19 cellular contexts compared by ENCODE assay signal in the genomic region with DNA sequence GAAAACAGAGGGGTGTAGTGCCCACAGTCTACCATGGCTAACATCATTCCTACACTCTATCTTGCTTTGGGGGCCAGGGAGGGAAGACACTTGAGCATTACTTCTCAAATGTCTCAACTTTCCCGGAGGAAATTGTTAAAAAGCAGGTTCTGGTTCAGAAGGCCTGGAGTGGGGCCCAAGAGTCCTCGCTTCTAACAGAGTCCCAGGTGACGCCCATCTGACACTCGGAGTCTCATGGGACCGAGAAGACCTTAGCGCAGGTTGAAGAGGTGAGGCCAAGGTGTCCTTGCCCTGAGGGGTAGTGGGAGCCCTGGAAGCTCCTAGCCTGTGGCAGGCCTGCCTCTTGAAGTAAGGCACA. TPM values are rescaled to one million over a fixed set of nuclear protein-coding genes. Genes with fewer than 3 reads are reported as not detected.
A peak's percentile ranks its signal among the peaks of the same experiment; 100 is the strongest.
DNase-seq lines count a peak whose midpoint lies in the region; ATAC-seq, FAIRE-seq and TF ChIP-seq lines count a peak whose summit lies in the region.
"Had no signal": no experiment of that assay in that cellular context is flagged by ENCODE, and none has a peak within 500 bp of the region (broad histone marks: within the 10 kb centered on the region; RNA-seq: fewer than 3 reads in every experiment).

No MANE protein-coding gene starts in this region.

- FAIRE-seq in kidney (lab: Jason Lieb, UNC): no peak
- FAIRE-seq: HTR-8/SVneo had no signal

- H3K4me1 Mint-ChIP-seq in CD4-positive, alpha-beta memory T cell: peaks cover 29 to 57% (median 45%) of the 10 kb centered on the region in 4 donors
- peaks cover 47% of the 10 kb centered on the region for H3K4me1 Mint-ChIP-seq in dendritic cell treated with granulocyte-macrophage colony-stimulating factor and Interleukin-4, amounts not matched to agents 40 ng/mL and 50 ng/mL, for 4 days (ENCODE audit: low read depth)
- H3K4me1 Mint-ChIP-seq in nephron: peaks cover 17% of the 10 kb centered on the region

- TF ChIP-seq CTCF in nephron (IDR thresholded peaks at IDR 0.05; ENCODE audit: unreplicated experiment in 3 of 3): no peak
- TF ChIP-seq CTCF in kidney (IDR thresholded peaks at IDR 0.05; ENCODE audit: borderline replicate concordance, extremely low read depth, insufficient read depth): no peak

- no peak for ATAC-seq in HG02981 (IDR thresholded peaks at IDR 0.05; ENCODE audit: unreplicated experiment)

- POLR2A ChIA-PET in CD4-positive, alpha-beta memory T cell (lab: Charles Lee; ENCODE audit: partially characterized antibody): interaction anchor here (0.7 to 46.5 kb wide), 7 partner anchors 9 to 43 kb away, joined by 3 to 6960 read pairs (median 3); no protein-coding TSS in a partner anchor

- no peaks in the 10 kb centered on the region for H3K36me3 ChIP-seq in CD4-positive, alpha-beta memory T cell (ENCODE audit: insufficient read depth, low read length)
- no peaks in the 10 kb centered on the region for H3K36me3 ChIP-seq in HUES48 (ENCODE audit: control insufficient read depth, insufficient read depth, low read length)
- no peaks in the 10 kb centered on the region for H3K36me3 ChIP-seq in kidney (ENCODE audit: control insufficient read depth in 1 of 2, insufficient read depth in 2 of 2, low read length in 2 of 2)
- H3K36me3 ChIP-seq: MG63, suprapubic skin had no signal

- H3K27me3 ChIP-seq in CD4-positive, alpha-beta memory T cell (ENCODE audit: insufficient read depth, low read length): no peaks in the 10 kb centered on the region
- H3K27me3 ChIP-seq in HUES48 (ENCODE audit: control insufficient read depth, insufficient read depth, low read length): no peaks in the 10 kb centered on the region
- H3K27me3 ChIP-seq: MG63, suprapubic skin had no signal

- H3K36me3 Mint-ChIP-seq in CD4-positive, alpha-beta memory T cell: peaks cover 1 to 3% of the 10 kb centered on the region in 2 donors
- no peaks in the 10 kb centered on the region for H3K36me3 Mint-ChIP-seq in dendritic cell treated with granulocyte-macrophage colony-stimulating factor and Interleukin-4, amounts not matched to agents 40 ng/mL and 50 ng/mL, for 4 days (ENCODE audit: low read depth)
- H3K36me3 Mint-ChIP-seq in nephron (ENCODE audit: low read depth): no peaks in the 10 kb centered on the region

- peaks cover 55% of the 10 kb centered on the region for H3K4me1 ChIP-seq in CD4-positive, alpha-beta memory T cell (ENCODE audit: insufficient read depth, low read length)
- peaks cover 13% of the 10 kb centered on the region for H3K4me1 ChIP-seq in HUES48 (ENCODE audit: control insufficient read depth, insufficient read depth, low read length)
- no peaks in the 10 kb centered on the region for H3K4me1 ChIP-seq in kidney (ENCODE audit: control insufficient read depth in 1 of 2, insufficient read depth in 1 of 2, low read depth in 1 of 2, low read length in 2 of 2)

- H3K9me3 ChIP-seq in CD4-positive, alpha-beta memory T cell (ENCODE audit: control insufficient read depth in 1 of 2, low read length in 2 of 2): no peaks in the 10 kb centered on the region
- H3K9me3 ChIP-seq in HUES48 (ENCODE audit: control insufficient read depth, insufficient read depth, low read length) (no peaks in the 10 kb centered on the region), kidney (ENCODE audit: control insufficient read depth in 1 of 2, low read length in 2 of 2) (no peaks in the 10 kb centered on the region)
- H3K9me3 ChIP-seq: MG63, suprapubic skin had no signal

- no peak overlapping the region for H3K27ac ChIP-seq in CD4-positive, alpha-beta memory T cell (ENCODE audit: low read depth, low read length)
- H3K27ac ChIP-seq in HUES48 (ENCODE audit: low read depth, low read length): peak overlapping the region; percentile 81
- H3K27ac ChIP-seq in kidney (ENCODE audit: low read depth in 2 of 2, low read length in 2 of 2): no peak overlapping the region
- H3K27ac ChIP-seq: suprapubic skin had no signal

- H3K9ac ChIP-seq in HUES48 (ENCODE audit: low read depth, low read length) (no peak overlapping the region), kidney (ENCODE audit: low read length in 2 of 2) (peak overlapping the region in 1 of 2 donors; percentile 7)

- H3K27me3 Mint-ChIP-seq in CD4-positive, alpha-beta memory T cell: no peaks in the 10 kb centered on the region
- peaks cover 18% of the 10 kb centered on the region for H3K27me3 Mint-ChIP-seq in dendritic cell treated with granulocyte-macrophage colony-stimulating factor and Interleukin-4, amounts not matched to agents 40 ng/mL and 50 ng/mL, for 4 days
- H3K27me3 Mint-ChIP-seq in nephron (ENCODE audit: low read depth): peaks cover 14% of the 10 kb centered on the region
- H3K27me3 Mint-ChIP-seq: activated T-cell treated with anti-CD3 and anti-CD28 coated beads, Interleukin-2, amount 50 U/mL, for 24 hours had no signal

- H3K9me3 Mint-ChIP-seq in CD4-positive, alpha-beta memory T cell: no peaks in the 10 kb centered on the region
- H3K9me3 Mint-ChIP-seq in dendritic cell treated with granulocyte-macrophage colony-stimulating factor and Interleukin-4, amounts not matched to agents 40 ng/mL and 50 ng/mL, for 4 days: no peaks in the 10 kb centered on the region
- no peaks in the 10 kb centered on the region for H3K9me3 Mint-ChIP-seq in nephron
- H3K9me3 Mint-ChIP-seq: activated T-cell treated with anti-CD3 and anti-CD28 coated beads, Interleukin-2, amount 50 U/mL, for 24 hours had no signal

- H3K4me3 Mint-ChIP-seq in CD4-positive, alpha-beta memory T cell: peak overlapping the region in 1 of 8 donors; percentile 6
- H3K4me3 Mint-ChIP-seq in dendritic cell treated with granulocyte-macrophage colony-stimulating factor and Interleukin-4, amounts not matched to agents 40 ng/mL and 50 ng/mL, for 4 days: no peak overlapping the region
- no peak overlapping the region for H3K4me3 Mint-ChIP-seq in nephron
- H3K4me3 Mint-ChIP-seq: activated T-cell treated with anti-CD3 and anti-CD28 coated beads, Interleukin-2, amount 50 U/mL, for 24 hours had no signal

- CTCF ChIA-PET in CD4-positive, alpha-beta memory T cell (lab: Charles Lee; ENCODE audit: partially characterized antibody): interaction anchor here (1.0 to 2.0 kb wide), 2 partner anchors 9 to 42 kb away, joined by 4 to 7 read pairs; no protein-coding TSS in a partner anchor

- peak overlapping the region in 6 of 7 donors; percentile 15 to 97 (median 70) for H3K27ac Mint-ChIP-seq in CD4-positive, alpha-beta memory T cell
- H3K27ac Mint-ChIP-seq in dendritic cell treated with granulocyte-macrophage colony-stimulating factor and Interleukin-4, amounts not matched to agents 40 ng/mL and 50 ng/mL, for 4 days: peak overlapping the region; percentile 32
- H3K27ac Mint-ChIP-seq in nephron: peak overlapping the region; percentile 35 to 62 (median 43)
- H3K27ac Mint-ChIP-seq: activated T-cell treated with anti-CD3 and anti-CD28 coated beads, Interleukin-2, amount 50 U/mL, for 24 hours had no signal

- DNase-seq in CD4-positive, alpha-beta memory T cell: no peak
- no peak for DNase-seq in central memory CD4-positive, alpha-beta T cell
- no peak for DNase-seq in stimulated activated CD4-positive, alpha-beta T cell treated with anti-CD3 and anti-CD28 coated beads, Interleukin-4, amount 100 ng/mL, for 24 hours
- DNase-seq in kidney: no peak
- DNase-seq: activated CD4-positive, alpha-beta T cell treated with anti-CD3 and anti-CD28 coated beads for 4 hours; activated T-cell treated with anti-CD3 and anti-CD28 coated beads, Interleukin-2, amount 50 U/mL, for 24 hours; AML-193; foreskin fibroblast; HCEC 1CT; MG63; NCI-H187 treated with DMSO at 0.1 percent for 48 hours; NCI-H524 treated with DMSO at 0.1 percent for 48 hours; T1000 had no signal

- intact Hi-C loops in CD4-positive, alpha-beta memory T cell (cut with micrococcal nuclease): no loop called here
- intact Hi-C loops in dendritic cell treated with granulocyte-macrophage colony-stimulating factor and Interleukin-4, amounts not matched to agents 40 ng/mL and 50 ng/mL, for 4 days (cut with micrococcal nuclease): no loop called here
- intact Hi-C loops in kidney (cut with DNase I): no loop called here

- no peak overlapping the region for H3K4me3 ChIP-seq in CD4-positive, alpha-beta memory T cell (ENCODE audit: low read length in 2 of 2)
- H3K4me3 ChIP-seq in HUES48 (ENCODE audit: low read depth, low read length) (no peak overlapping the region), kidney (ENCODE audit: low read length in 2 of 2) (no peak overlapping the region)
- H3K4me3 ChIP-seq: MG63, suprapubic skin had no signal

RNA-seq across cellular contexts. Expression of gene ZFP36L2, which starts 40.1 kb away (rescaled TPM):
- total RNA-seq in CD4-positive, alpha-beta memory T cell: 100 to 1,000 TPM; 456 to 464 TPM
- 100 to 1,000 TPM; 271 to 523 TPM for polyA plus RNA-seq in CD4-positive, alpha-beta memory T cell
- total RNA-seq in kidney: 247 TPM
- 35.4 TPM for polyA plus RNA-seq in kidney (ENCODE audit: insufficient read depth, low read depth, low replicate concordance)
